ENCODE assay signal across 8 cellular contexts in genomic region chr3:125165189-125165947, GRCh38. TPM values are rescaled to one million over a fixed set of nuclear protein-coding genes. Genes with fewer than 3 reads are reported as not detected.
A peak's percentile ranks its signal among the peaks of the same experiment; 100 is the strongest.
DNase-seq lines count a peak whose midpoint lies in the region; ATAC-seq and TF ChIP-seq lines count a peak whose summit lies in the region.

No MANE protein-coding gene starts in this region.

- H3K27ac ChIP-seq in prostate gland: no peak overlapping the region

- intact Hi-C loops in prostate gland (cut with DNase I): loop anchor here (10.0 kb wide), 2 partner anchors 241 to 269 kb away; no protein-coding TSS in a partner anchor

- H3K27me3 ChIP-seq in prostate gland (replicated peaks; ENCODE audit: insufficient read depth): no peaks in the 10 kb centered on the region

- TF ChIP-seq CTCF in GM10248 (IDR thresholded peaks at IDR 0.05; ENCODE audit: control extremely low read depth, extremely low read depth, low read depth, missing control alignments) (peak; percentile 50), foreskin fibroblast (IDR thresholded peaks at IDR 0.05; ENCODE audit: low read depth, low read length) (peak; percentile 69), prostate gland (IDR thresholded peaks at IDR 0.05) (peak in 3 of 4 experiments; percentile 22 to 50 (median 34))

- DNase-seq in GM10248 (ENCODE audit: extremely low spot score): peak; percentile 50
- DNase-seq in RPMI7951 (ENCODE audit: low read depth): peak; percentile 52
- DNase-seq in foreskin fibroblast: peak in 1 of 2 donors; percentile 53
- no peak for DNase-seq in prostate gland (ENCODE audit: low spot score)
- no peak for DNase-seq in T-helper 9 cell
- DNase-seq in NCI-H524 treated with DMSO at 0.1 percent for 48 hours (lab: John Stamatoyannopoulos, UW): no peak

- TF ChIP-seq POLR2A in prostate gland (IDR thresholded peaks at IDR 0.05): no peak

- ATAC-seq in GM21528 (IDR thresholded peaks at IDR 0.05; ENCODE audit: low FRiP score, unreplicated experiment) (no peak), GM21367 (IDR thresholded peaks at IDR 0.05; ENCODE audit: unreplicated experiment) (no peak)

- 77% methylated on average over 17 of the region's 17 CpGs for WGBS in prostate gland

- CTCF ChIA-PET in GM10248 (lab: Yijun Ruan, JAX): interaction anchor here (1.0 to 2.7 kb wide), 6 partner anchors 8 to 238 kb away, joined by 3 to 10 read pairs (median 4); no protein-coding TSS in a partner anchor

- no peaks in the 10 kb centered on the region for H3K9me3 ChIP-seq in prostate gland

- no peak overlapping the region for H3K4me3 ChIP-seq in foreskin fibroblast (ENCODE audit: low read depth in 1 of 2, low read length in 2 of 2)
- H3K4me3 ChIP-seq in prostate gland: no peak overlapping the region

- H3K36me3 ChIP-seq in prostate gland: no peaks in the 10 kb centered on the region

- POLR2A ChIA-PET in GM10248 (lab: Yijun Ruan, JAX): no interaction called here

- H3K4me1 ChIP-seq in prostate gland (replicated peaks): no peaks in the 10 kb centered on the region

RNA-seq across cellular contexts. Expression of gene SLC12A8, which starts 47.2 kb away (rescaled TPM):
- 22.5 and 26.6 TPM in 2 replicates for total RNA-seq in RPMI7951 (2014; rRNA removed; shearing (Covaris generic))
- total RNA-seq in prostate gland: 10 to 100 TPM in 1 of 2 donors, 1 to 10 TPM in 1; 6.5 to 16.4 TPM

Comparison
In these comparisons a context has a peak if more than half of its experiments do, and no peak if none do; other contexts are left out.
1. DNase-seq: peak in GM10248 (single experiment) and RPMI7951 (single experiment); none in prostate gland (single experiment), T-helper 9 cell (single experiment) and NCI-H524 treated with DMSO at 0.1 percent for 48 hours (single experiment).
2. Peak in every context shown above with its lines, with median percentiles within 50 percentile points of each other: CTCF ChIP-seq.